Comparison of ENCODE assay signal across 8 cellular contexts in the genomic region with DNA sequence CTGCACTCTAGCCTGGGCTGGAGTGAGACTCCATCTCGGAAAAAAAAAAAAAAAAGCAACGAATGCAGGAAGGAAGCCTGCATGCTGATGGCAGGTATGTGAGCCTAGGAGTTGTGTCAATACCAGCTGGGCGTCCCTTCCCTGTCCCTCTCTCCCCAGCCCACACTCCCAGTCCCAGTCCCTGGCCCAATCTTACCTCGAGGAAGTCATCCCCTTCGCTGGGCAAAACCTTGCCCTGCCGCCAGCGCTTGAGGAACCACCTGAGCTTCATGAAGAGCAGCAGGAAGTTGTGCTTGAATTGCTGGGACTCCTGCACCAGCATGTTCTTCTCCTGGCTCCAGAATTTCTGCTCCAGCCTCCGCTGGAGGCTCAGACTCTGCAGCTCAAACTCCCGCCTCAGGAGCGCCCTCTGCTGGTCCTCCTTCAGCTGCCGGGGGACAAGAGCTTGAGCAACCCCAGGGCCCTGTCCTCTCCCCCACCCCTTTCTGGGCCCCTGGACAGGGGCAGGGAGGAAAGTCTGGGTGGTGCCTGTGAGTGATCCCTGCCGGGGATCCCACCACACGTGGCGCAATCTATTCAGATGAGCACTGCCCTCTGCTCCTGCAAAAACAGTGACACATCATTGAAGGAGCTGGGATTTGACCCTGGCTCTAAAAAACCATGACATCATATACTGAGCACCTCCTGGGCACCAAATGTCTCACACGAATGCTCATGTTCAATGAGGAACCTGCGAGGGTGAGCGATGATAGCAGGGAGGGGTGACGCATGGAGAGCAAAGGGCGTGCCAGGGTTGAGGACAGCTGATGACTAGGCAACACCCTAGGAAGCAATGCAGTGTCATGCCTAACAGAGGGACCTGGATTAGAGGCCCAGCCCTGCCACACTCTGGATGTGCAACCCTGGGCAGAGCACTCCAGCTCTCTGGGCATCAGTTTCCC. TPM values are rescaled to one million over a fixed set of nuclear protein-coding genes. Genes with fewer than 3 reads are reported as not detected.
A peak's percentile ranks its signal among the peaks of the same experiment; 100 is the strongest.
DNase-seq lines count a peak whose midpoint lies in the region; ATAC-seq and TF ChIP-seq lines count a peak whose summit lies in the region.

No MANE protein-coding gene starts in this region.

- POLR2A ChIA-PET in RWPE1 (lab: Yijun Ruan, JAX; ENCODE audit: low non-redundant PET), result interaction anchor here (0.5 to 1.0 kb wide), 5 partner anchors 26 to 53 kb away, joined by 3 to 4 read pairs (median 4); no protein-coding TSS in a partner anchor

- no peaks in the 10 kb centered on the region for H3K27me3 ChIP-seq in gastroesophageal sphincter

- ATAC-seq in gastroesophageal sphincter, result peak; percentile 61
- no peak for ATAC-seq in HG02981 (IDR thresholded peaks at IDR 0.05; ENCODE audit: unreplicated experiment)
- no peak for ATAC-seq in HG03097 (IDR thresholded peaks at IDR 0.05; ENCODE audit: low FRiP score, unreplicated experiment)

- TF ChIP-seq EP300 in gastroesophageal sphincter (IDR thresholded peaks at IDR 0.05), result no peak

- 73 to 88% methylated on average over 6 to 11 of the region's 19 CpGs for WGBS in gastroesophageal sphincter (ENCODE audit: low coverage in 1 of 2), 2 donors

- H3K27ac Mint-ChIP-seq in activated T-helper 2 cell treated with anti-CD3 and anti-CD28 coated beads, Interferon-gamma antibody, Interleukin-2, Interleukin-4, amounts not matched to agents 10 μg/mL and 5 μg/mL and 100 μg/mL, durations not matched to agents 14 hours and 24 hours and 36 hours, result no peak overlapping the region

- no peaks in the 10 kb centered on the region for H3K4me1 Mint-ChIP-seq in activated T-helper 2 cell treated with anti-CD3 and anti-CD28 coated beads, Interferon-gamma antibody, Interleukin-2, Interleukin-4, amounts not matched to agents 10 μg/mL and 5 μg/mL and 100 μg/mL, durations not matched to agents 14 hours and 24 hours and 36 hours (ENCODE audit: low read depth)

- H3K4me3 ChIP-seq in gastroesophageal sphincter, result no peak overlapping the region
- H3K4me3 ChIP-seq in retinal pigment epithelial cell (ENCODE audit: low read length), result no peak overlapping the region

- TF ChIP-seq CTCF in RWPE1 (conservative IDR thresholded peaks at IDR 0.05; ENCODE audit: low read depth) (peak; percentile 97), gastroesophageal sphincter (IDR thresholded peaks at IDR 0.05) (peak in 3 of 4 experiments; percentile 51 to 72 (median 59)), retinal pigment epithelial cell (conservative IDR thresholded peaks at IDR 0.05; ENCODE audit: low read depth, low read length) (peak; percentile 81)

- CTCF ChIA-PET in RWPE1 (lab: Yijun Ruan, JAX), result interaction anchor here (0.5 to 2.1 kb wide), 36 partner anchors 9 to 1046 kb away, joined by 3 to 26 read pairs (median 4); partner anchors contain the start of gene DSN1

- H3K9me3 ChIP-seq in gastroesophageal sphincter, result no peaks in the 10 kb centered on the region

- TF ChIP-seq POLR2A in gastroesophageal sphincter (IDR thresholded peaks at IDR 0.05), result no peak

- no peaks in the 10 kb centered on the region for H3K9me3 Mint-ChIP-seq in activated T-helper 2 cell treated with anti-CD3 and anti-CD28 coated beads, Interferon-gamma antibody, Interleukin-2, Interleukin-4, amounts not matched to agents 10 μg/mL and 5 μg/mL and 100 μg/mL, durations not matched to agents 14 hours and 24 hours and 36 hours

- H3K36me3 Mint-ChIP-seq in activated T-helper 2 cell treated with anti-CD3 and anti-CD28 coated beads, Interferon-gamma antibody, Interleukin-2, Interleukin-4, amounts not matched to agents 10 μg/mL and 5 μg/mL and 100 μg/mL, durations not matched to agents 14 hours and 24 hours and 36 hours (ENCODE audit: low read depth), result no peaks in the 10 kb centered on the region

- no peaks in the 10 kb centered on the region for H3K27me3 Mint-ChIP-seq in activated T-helper 2 cell treated with anti-CD3 and anti-CD28 coated beads, Interferon-gamma antibody, Interleukin-2, Interleukin-4, amounts not matched to agents 10 μg/mL and 5 μg/mL and 100 μg/mL, durations not matched to agents 14 hours and 24 hours and 36 hours (ENCODE audit: low read depth)

- H3K4me1 ChIP-seq in gastroesophageal sphincter, result peaks cover 0 to 22% (median 0%) of the 10 kb centered on the region in 3 donors

- H3K4me3 Mint-ChIP-seq in activated T-helper 2 cell treated with anti-CD3 and anti-CD28 coated beads, Interferon-gamma antibody, Interleukin-2, Interleukin-4, amounts not matched to agents 10 μg/mL and 5 μg/mL and 100 μg/mL, durations not matched to agents 14 hours and 24 hours and 36 hours (ENCODE audit: low read depth), result no peak overlapping the region

- DNase-seq in activated gamma-delta T cell treated with Interleukin-2 at 50 U/mL for 16 hours (peak; percentile 66), activated gamma-delta T cell (lab: John Stamatoyannopoulos, UW) (no peak), RWPE1 (ENCODE audit: low spot score) (peak; percentile 88), retinal pigment epithelial cell (ENCODE audit: low read depth) (no peak)
- peak; percentile 57 for DNase-seq in activated T-helper 2 cell treated with anti-CD3 and anti-CD28 coated beads, Interferon-gamma antibody, Interleukin-2, Interleukin-4, amounts not matched to agents 10 μg/mL and 5 μg/mL and 100 μg/mL, durations not matched to agents 14 hours and 24 hours and 36 hours (ENCODE audit: low spot score)

- peaks cover 0 to 98% of the 10 kb centered on the region in 2 donors for H3K36me3 ChIP-seq in gastroesophageal sphincter

- intact Hi-C loops in activated T-helper 2 cell treated with anti-CD3 and anti-CD28 coated beads, Interferon-gamma antibody, Interleukin-2, Interleukin-4, amounts not matched to agents 10 μg/mL and 5 μg/mL and 100 μg/mL, durations not matched to agents 14 hours and 24 hours and 36 hours (cut with micrococcal nuclease), result loop anchor here (2.0 kb wide), 1 partner anchor 78 kb away; no protein-coding TSS in a partner anchor

- H3K27ac ChIP-seq in RWPE1 (peak overlapping the region; percentile 65), gastroesophageal sphincter (no peak overlapping the region)

RNA-seq across cellular contexts. Expression of gene DSN1, which starts 35.0 kb away (rescaled TPM):
- 24.0 and 28.6 TPM in 2 replicates for total RNA-seq in activated T-helper 2 cell treated with anti-CD3 and anti-CD28 coated beads, Interferon-gamma antibody, Interleukin-2, Interleukin-4, amounts not matched to agents 10 μg/mL and 5 μg/mL and 100 μg/mL, durations not matched to agents 14 hours and 24 hours and 36 hours
- 1 to 10 TPM; 5.1 to 8.1 (median 6.0) TPM for total RNA-seq in gastroesophageal sphincter

Comparison
In these comparisons a context has a peak if more than half of its experiments do, and no peak if none do; other contexts are left out.
1. DNase-seq: peak in activated gamma-delta T cell treated with Interleukin-2 at 50 U/mL for 16 hours (single experiment), RWPE1 (single experiment) and activated T-helper 2 cell treated with anti-CD3 and anti-CD28 coated beads, Interferon-gamma antibody, Interleukin-2, Interleukin-4, amounts not matched to agents 10 μg/mL and 5 μg/mL and 100 μg/mL, durations not matched to agents 14 hours and 24 hours and 36 hours (single experiment); none in activated gamma-delta T cell (single experiment) and retinal pigment epithelial cell (single experiment).
2. Peak in every context shown above with its lines, with median percentiles within 50 percentile points of each other: CTCF ChIP-seq.